ENCODE assay signal across 27 cellular contexts in the genomic region with DNA sequence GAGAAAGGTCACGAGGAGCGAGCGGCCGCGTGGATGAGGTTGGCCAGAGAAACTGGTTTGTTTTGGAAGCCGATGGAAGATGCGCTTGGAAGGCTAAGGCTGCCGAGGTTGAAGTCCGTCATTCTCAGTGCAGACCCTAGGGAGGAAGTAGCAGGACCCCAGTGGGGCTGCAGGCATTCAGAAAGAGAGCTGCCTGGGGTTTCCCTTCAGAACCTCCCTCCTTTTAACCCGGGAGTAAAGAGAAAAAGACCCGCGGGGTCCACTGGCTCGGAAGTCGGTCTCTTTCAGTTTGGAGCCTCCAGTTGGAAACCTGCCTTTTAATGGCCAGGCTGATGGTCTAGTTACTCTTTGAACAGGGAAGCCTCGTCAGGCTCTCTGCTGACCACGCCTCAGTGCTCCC.
DNase-seq lines count a peak whose midpoint lies in the region; ATAC-seq and TF ChIP-seq lines count a peak whose summit lies in the region.
"Had no signal": no experiment of that assay in that cellular context is flagged by ENCODE, and none has a peak within 500 bp of the region (broad histone marks: within the 10 kb centered on the region; RNA-seq: fewer than 3 reads in every experiment).

No MANE protein-coding gene starts in this region.

- H3K36me3 Mint-ChIP-seq in activated CD8-positive, alpha-beta T cell treated with anti-CD3 and anti-CD28 coated beads, Interleukin-2, amount 10 ng/mL, durations not matched to agents 7 days and 5 days (ENCODE audit: low read depth) = no peaks in the 10 kb centered on the region

- H3K4me3 Mint-ChIP-seq in activated CD8-positive, alpha-beta T cell treated with anti-CD3 and anti-CD28 coated beads, Interleukin-2, amount 10 ng/mL, durations not matched to agents 7 days and 5 days = no peak overlapping the region
- H3K4me3 Mint-ChIP-seq: CD4-positive, CD25-positive, alpha-beta regulatory T cell had no signal

- H3K27ac Mint-ChIP-seq in activated CD8-positive, alpha-beta T cell treated with anti-CD3 and anti-CD28 coated beads, Interleukin-2, amount 10 ng/mL, durations not matched to agents 7 days and 5 days = no peak overlapping the region
- H3K27ac Mint-ChIP-seq: CD4-positive, CD25-positive, alpha-beta regulatory T cell had no signal

- H3K27ac ChIP-seq in BLaER1 treated with 17β-estradiol and CSF1 and Interleukin-3, amounts not matched to agents 10 nM and 100 nM = peak overlapping the region in 6 of 11 experiments; percentile 7 to 57 (median 34); a peak in 9 of 22 replicates
- H3K27ac ChIP-seq in RWPE1 (peak overlapping the region; percentile 95), body of pancreas (no peak overlapping the region)
- H3K27ac ChIP-seq: GM23248, SJCRH30 had no signal

- no peak for ATAC-seq in activated CD8-positive, alpha-beta T cell treated with anti-CD3 and anti-CD28 coated beads, Interleukin-2, amount 10 ng/mL, durations not matched to agents 7 days and 5 days
- no peak for ATAC-seq in body of pancreas
- ATAC-seq: PC-3, Right ventricle myocardium inferior, SK-N-SH treated with all-trans-retinoic acid at 6 μM for 48 hours had no signal

- CTCF ChIA-PET in RWPE1 (lab: Yijun Ruan, JAX) = no interaction called here
- CTCF ChIA-PET in activated CD8-positive, alpha-beta T cell treated with anti-CD3 and anti-CD28 coated beads, Interleukin-2, amount 10 ng/mL, durations not matched to agents 7 days and 5 days (lab: Charles Lee) = no interaction called here

- no peaks in the 10 kb centered on the region for H3K27me3 ChIP-seq in BLaER1 treated with 17β-estradiol and CSF1 and Interleukin-3, amounts not matched to agents 10 nM and 100 nM
- H3K27me3 ChIP-seq in body of pancreas = no peaks in the 10 kb centered on the region
- H3K27me3 ChIP-seq: BE2C, SJCRH30 had no signal

- intact Hi-C loops in body of pancreas (cut with DNase I) = no loop called here

- TF ChIP-seq CTCF in RWPE1 (conservative IDR thresholded peaks at IDR 0.05; ENCODE audit: low read depth) (no peak), body of pancreas (IDR thresholded peaks at IDR 0.05) (no peak)

- no peak for TF ChIP-seq POLR2A in body of pancreas (IDR thresholded peaks at IDR 0.05)

- H3K9me3 ChIP-seq in BLaER1 treated with 17β-estradiol and CSF1 and Interleukin-3, amounts not matched to agents 10 nM and 100 nM (replicated peaks in 1 of 11) = no peaks in the 10 kb centered on the region
- no peaks in the 10 kb centered on the region for H3K9me3 ChIP-seq in body of pancreas
- H3K9me3 ChIP-seq: BE2C, SJCRH30 had no signal

- WGBS in body of pancreas, 2 donors = 91 to 92% methylated on average over 16 of the region's 16 CpGs

- no peak for DNase-seq in RWPE1 (ENCODE audit: low spot score)
- peak; percentile 45 for DNase-seq in left kidney (ENCODE audit: low read depth, low spot score)
- DNase-seq in renal cortical epithelial cell (ENCODE audit: low read depth) = peak; percentile 30
- no peak for DNase-seq in activated CD8-positive, alpha-beta T cell treated with anti-CD3 and anti-CD28 coated beads, Interleukin-2, amount 10 ng/mL, durations not matched to agents 7 days and 5 days
- DNase-seq in body of pancreas = no peak
- no peak for DNase-seq in activated gamma-delta T cell treated with Interleukin-2 at 50 U/mL for 16 hours
- no peak for DNase-seq in DMS 273 treated with DMSO at 0.1 percent for 48 hours (lab: John Stamatoyannopoulos, UW)
- DNase-seq: 8988T; ACHN; BE2C; CD4-positive, CD25-positive, alpha-beta regulatory T cell; DMS53; GM23248; HCEC 1CT; NCI-H1048; NCI-H1417; NCI-H1694 treated with DMSO at 0.1 percent for 48 hours; NCI-H2081; NCI-H2227 treated with DMSO at 0.1 percent for 48 hours; NCI-H510A treated with DMSO at 0.1 percent for 48 hours; NCI-H748 treated with DMSO at 0.1 percent for 48 hours; NK-92 treated with Interleukin-12 subunit alpha and Interleukin-12 subunit beta, amount 100 ng/mL, for 24 hours; PC-3; SJCRH30 had no signal

- peak overlapping the region in 5 of 11 experiments; percentile 19 to 63 (median 47); a peak in 11 of 22 replicates for H3K9ac ChIP-seq in BLaER1 treated with 17β-estradiol and CSF1 and Interleukin-3, amounts not matched to agents 10 nM and 100 nM
- H3K9ac ChIP-seq: GM23248 had no signal

- H3K4me3 ChIP-seq in BLaER1 treated with 17β-estradiol and CSF1 and Interleukin-3, amounts not matched to agents 10 nM and 100 nM = peak overlapping the region in 3 of 10 experiments; percentile 4 to 40 (median 30); a peak in 4 of 20 replicates
- H3K4me3 ChIP-seq in body of pancreas = no peak overlapping the region
- H3K4me3 ChIP-seq: GM23248, SJCRH30 had no signal

- H3K4me2 ChIP-seq in BLaER1 treated with 17β-estradiol and CSF1 and Interleukin-3, amounts not matched to agents 10 nM and 100 nM = peak overlapping the region; percentile 36 to 83 (median 71)

- POLR2A ChIA-PET in RWPE1 (lab: Yijun Ruan, JAX; ENCODE audit: low non-redundant PET) = no interaction called here
- POLR2A ChIA-PET in activated CD8-positive, alpha-beta T cell treated with anti-CD3 and anti-CD28 coated beads, Interleukin-2, amount 10 ng/mL, durations not matched to agents 7 days and 5 days (lab: Charles Lee) = no interaction called here

- peaks cover 8 to 29% (median 21%) of the 10 kb centered on the region in 11 experiments; a peak in 19 of 22 replicates for H3K36me3 ChIP-seq in BLaER1 treated with 17β-estradiol and CSF1 and Interleukin-3, amounts not matched to agents 10 nM and 100 nM
- H3K36me3 ChIP-seq in body of pancreas (replicated peaks in 1 of 2; ENCODE audit: insufficient read depth in 1 of 2, low read depth in 2 of 2) = no peaks in the 10 kb centered on the region
- H3K36me3 ChIP-seq: BE2C, SJCRH30 had no signal

- peaks cover 36 to 86% (median 79%) of the 10 kb centered on the region in 10 experiments for H3K4me1 ChIP-seq in BLaER1 treated with 17β-estradiol and CSF1 and Interleukin-3, amounts not matched to agents 10 nM and 100 nM
- H3K4me1 ChIP-seq in body of pancreas = peaks cover 9% of the 10 kb centered on the region
- H3K4me1 ChIP-seq: SJCRH30 had no signal

- no peaks in the 10 kb centered on the region for H3K4me1 Mint-ChIP-seq in activated CD8-positive, alpha-beta T cell treated with anti-CD3 and anti-CD28 coated beads, Interleukin-2, amount 10 ng/mL, durations not matched to agents 7 days and 5 days (ENCODE audit: low read depth)

- H3K9me3 Mint-ChIP-seq in activated CD8-positive, alpha-beta T cell treated with anti-CD3 and anti-CD28 coated beads, Interleukin-2, amount 10 ng/mL, durations not matched to agents 7 days and 5 days (ENCODE audit: insufficient read depth) = no peaks in the 10 kb centered on the region

- H4K20me1 ChIP-seq in BLaER1 treated with 17β-estradiol and CSF1 and Interleukin-3, amounts not matched to agents 10 nM and 100 nM = peaks cover 28 to 99% (median 90%) of the 10 kb centered on the region in 11 experiments; a peak in 21 of 22 replicates

- H3K27me3 Mint-ChIP-seq in activated CD8-positive, alpha-beta T cell treated with anti-CD3 and anti-CD28 coated beads, Interleukin-2, amount 10 ng/mL, durations not matched to agents 7 days and 5 days (ENCODE audit: low read depth) = no peaks in the 10 kb centered on the region
- H3K27me3 Mint-ChIP-seq: CD4-positive, CD25-positive, alpha-beta regulatory T cell had no signal

Comparison
In these comparisons a context has a peak if more than half of its experiments do, and no peak if none do; other contexts are left out.
1. H3K27ac ChIP-seq: peak in BLaER1 treated with 17β-estradiol and CSF1 and Interleukin-3, amounts not matched to agents 10 nM and 100 nM (6 of 11) and RWPE1 (single experiment); none in body of pancreas (0 of 4).
2. DNase-seq: peak in left kidney (single experiment) and renal cortical epithelial cell (single experiment); none in RWPE1 (single experiment), activated CD8-positive, alpha-beta T cell treated with anti-CD3 and anti-CD28 coated beads, Interleukin-2, amount 10 ng/mL, durations not matched to agents 7 days and 5 days (single experiment), body of pancreas (0 of 4), activated gamma-delta T cell treated with Interleukin-2 at 50 U/mL for 16 hours (single experiment) and DMS 273 treated with DMSO at 0.1 percent for 48 hours (single experiment).